Comparison of ENCODE assay signal across 22 cellular contexts in the genomic region with DNA sequence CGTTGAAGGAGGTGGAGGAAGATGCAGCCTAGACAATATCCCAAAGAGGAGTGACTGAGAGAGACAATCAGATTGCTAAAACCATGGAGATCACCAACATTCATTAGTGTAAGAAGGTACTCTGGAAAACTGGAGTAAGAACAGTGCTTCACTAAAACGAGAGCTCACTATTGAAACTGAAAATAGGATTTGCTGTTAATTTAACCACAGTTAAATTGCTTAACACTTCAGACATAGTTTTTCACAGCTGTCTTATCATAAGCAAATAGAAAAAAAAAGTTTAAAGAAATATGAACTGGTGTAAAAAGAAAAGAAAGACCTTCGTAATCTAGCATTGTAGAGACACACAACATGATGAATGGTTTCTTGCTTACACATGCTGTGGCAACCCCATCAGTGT.
"Had no signal": no experiment of that assay in that cellular context is flagged by ENCODE, and none has a peak within 500 bp of the region (broad histone marks: within the 10 kb centered on the region; RNA-seq: fewer than 3 reads in every experiment).

No MANE protein-coding gene starts in this region.

- H3K9me3 ChIP-seq: MG63, Peyer's patch, SJCRH30 had no signal

- H3K4me2 ChIP-seq: PC-9 had no signal

- ATAC-seq: Right ventricle myocardium inferior, SK-N-SH treated with all-trans-retinoic acid at 6 μM for 48 hours had no signal

- H3K4me1 ChIP-seq: Peyer's patch, SJCRH30 had no signal

- DNase-seq: Karpas-422, KBM-7, MG63, NCI-H1048, NCI-H1105, NCI-H1417 treated with DMSO at 0.1 percent for 48 hours, NCI-H146, NCI-H1694 treated with DMSO at 0.1 percent for 48 hours, NCI-H1930, NCI-H2081, NCI-H2107, NCI-H2227 treated with DMSO at 0.1 percent for 48 hours, NCI-H524, NCI-H526 treated with DMSO at 0.1 percent for 48 hours, NCI-H748 treated with DMSO at 0.1 percent for 48 hours, PC-9, Peyer's patch, SHP77 treated with DMSO at 0.1 percent for 48 hours, SJCRH30, T-helper 1 cell had no signal

- H3K27ac ChIP-seq: PC-9, Peyer's patch, SJCRH30 had no signal

- H3K36me3 ChIP-seq: MG63, Peyer's patch, SJCRH30 had no signal

- H3K27me3 ChIP-seq: MG63, Peyer's patch, SJCRH30 had no signal

- H2AFZ ChIP-seq: PC-9 had no signal

- H3K4me3 ChIP-seq: MG63, PC-9, Peyer's patch, SJCRH30 had no signal
